Comparison of ENCODE assay signal across 12 cellular contexts in genomic region chr1:219773775-219774174, GRCh38.
DNase-seq lines count a peak whose midpoint lies in the region; ATAC-seq and TF ChIP-seq lines count a peak whose summit lies in the region.
"Had no signal": no experiment of that assay in that cellular context is flagged by ENCODE, and none has a peak within 500 bp of the region (broad histone marks: within the 10 kb centered on the region; RNA-seq: fewer than 3 reads in every experiment).

No MANE protein-coding gene starts in this region.

- ATAC-seq in GM18498 (IDR thresholded peaks at IDR 0.05; ENCODE audit: unreplicated experiment) (peak; percentile 99), GM19463 (IDR thresholded peaks at IDR 0.05; ENCODE audit: unreplicated experiment) (peak; percentile 98), HG02885 (IDR thresholded peaks at IDR 0.05; ENCODE audit: poor library complexity, unreplicated experiment) (peak; percentile 100), HG03571 (IDR thresholded peaks at IDR 0.05; ENCODE audit: unreplicated experiment) (peak; percentile 98)
- ATAC-seq: activated CD8-positive, alpha-beta T cell treated with anti-CD3 and anti-CD28 coated beads, Interleukin-2, amount 10 ng/mL, durations not matched to agents 7 days and 5 days; K562 had no signal

- H3K9me3 Mint-ChIP-seq in Caco-2 (ENCODE audit: unreplicated experiment): no peaks in the 10 kb centered on the region

- H3K27ac Mint-ChIP-seq in Caco-2 (ENCODE audit: unreplicated experiment): no peak overlapping the region
- H3K27ac Mint-ChIP-seq: activated CD8-positive, alpha-beta T cell treated with anti-CD3 and anti-CD28 coated beads, Interleukin-2, amount 10 ng/mL, durations not matched to agents 7 days and 5 days had no signal

- peaks cover 6% of the 10 kb centered on the region for H3K27me3 Mint-ChIP-seq in Caco-2 (ENCODE audit: insufficient read depth, unreplicated experiment)

- CTCF ChIA-PET in Caco-2 (lab: Charles Lee): no interaction called here

- H3K36me3 Mint-ChIP-seq in Caco-2 (ENCODE audit: insufficient read depth, unreplicated experiment): no peaks in the 10 kb centered on the region

- POLR2A ChIA-PET in Caco-2 (lab: Charles Lee): no interaction called here

- no peaks in the 10 kb centered on the region for H3K27me3 ChIP-seq in Caco-2 (replicated peaks; ENCODE audit: control insufficient read depth, insufficient read depth, low read length)

- DNase-seq in LoVo (ENCODE audit: low spot score): no peak
- no peak for DNase-seq in posterior cingulate gyrus
- DNase-seq in activated CD8-positive, alpha-beta memory T cell treated with anti-CD3 and anti-CD28 coated beads, Interleukin-2, amount 50 U/mL, for 4 hours: no peak
- no peak for DNase-seq in Caco-2
- DNase-seq: activated CD8-positive, alpha-beta T cell treated with anti-CD3 and anti-CD28 coated beads, Interleukin-2, amount 10 ng/mL, durations not matched to agents 7 days and 5 days; mammary epithelial cell; NCI-H524 treated with DMSO at 0.1 percent for 48 hours had no signal

- no peaks in the 10 kb centered on the region for H3K4me1 ChIP-seq in Caco-2

- H3K4me3 Mint-ChIP-seq in Caco-2 (ENCODE audit: unreplicated experiment): no peak overlapping the region
- H3K4me3 Mint-ChIP-seq: activated CD8-positive, alpha-beta T cell treated with anti-CD3 and anti-CD28 coated beads, Interleukin-2, amount 10 ng/mL, durations not matched to agents 7 days and 5 days had no signal

- TF ChIP-seq CTCF in Caco-2 (IDR thresholded peaks at IDR 0.05; ENCODE audit: insufficient read depth in 1 of 2, low read depth in 1 of 2, low read length in 1 of 2, severe bottlenecking in 1 of 2, unreplicated experiment in 1 of 2): no peak

- H3K4me3 ChIP-seq in Caco-2 (ENCODE audit: low read depth, low read length): no peak overlapping the region
- H3K4me3 ChIP-seq: K562 had no signal

- BruUV-seq in Caco-2 (replicated peaks; lab: Mats Ljungman, UMichigan): no TSS peak

- intact Hi-C loops in posterior cingulate gyrus (cut with DNase I): no loop called here
- intact Hi-C loops in Caco-2 (cut with micrococcal nuclease; ENCODE audit: unreplicated experiment): no loop called here

- H3K4me1 Mint-ChIP-seq in Caco-2 (ENCODE audit: low read depth, unreplicated experiment): no peaks in the 10 kb centered on the region

- H3K36me3 ChIP-seq in Caco-2 (ENCODE audit: control insufficient read depth, insufficient read depth, low read length): no peaks in the 10 kb centered on the region

- H3K9me3 ChIP-seq in Caco-2: no peaks in the 10 kb centered on the region
